1 cellular context compared by ENCODE assay signal in the genomic region with DNA sequence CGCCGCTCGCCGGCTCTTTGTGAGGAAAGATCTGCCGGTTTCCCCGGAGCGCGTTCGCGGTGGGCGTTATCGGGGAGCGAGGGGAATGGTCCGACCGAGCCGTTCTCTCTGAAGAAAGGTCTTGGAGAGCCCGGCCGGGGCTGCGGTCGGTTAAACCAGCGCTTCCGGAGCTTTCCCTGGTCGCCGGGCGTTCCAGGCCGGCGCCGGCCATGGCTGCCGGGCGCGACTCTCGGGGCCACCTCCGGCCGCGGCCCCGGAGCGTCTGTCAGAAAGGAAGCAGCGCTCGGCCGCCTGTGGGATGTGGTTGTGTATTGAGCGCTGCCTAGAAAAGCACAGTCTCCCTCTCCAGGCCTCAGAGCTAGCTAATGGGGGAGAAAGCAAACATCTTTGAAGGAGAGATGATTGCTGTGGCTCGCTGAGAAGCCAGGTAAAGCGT.
TF ChIP-seq lines count a peak whose summit lies in the region.

No MANE protein-coding gene starts in this region.

TF ChIP-seq in GM12878, 131 proteins besides CTCF, POLR2A, EP300 and RAD21 (continued from another document):
- no peak for TF ChIP-seq PBX3 (IDR thresholded peaks at IDR 0.05; ENCODE audit: insufficient replicate concordance, low read depth, low read length)
- TF ChIP-seq NR2C1 (IDR thresholded peaks at IDR 0.05) = no peak
- TF ChIP-seq POU2F2 (IDR thresholded peaks at IDR 0.05; ENCODE audit: borderline replicate concordance, low read depth, low read length) = peak; percentile 27; the same call in 1 of the 3 replicates
- no peak for TF ChIP-seq CHD4 (IDR thresholded peaks at IDR 0.05)
- no peak for TF ChIP-seq PML (IDR thresholded peaks at IDR 0.05; ENCODE audit: low read length)
- TF ChIP-seq SIN3A (IDR thresholded peaks at IDR 0.05; ENCODE audit: low read depth, low read length) = peak; percentile 67; the same call in 1 of the 2 replicates
- TF ChIP-seq KLF5 (IDR thresholded peaks at IDR 0.05; ENCODE audit: partially characterized antibody) = no peak
- TF ChIP-seq USF2 (IDR thresholded peaks at IDR 0.05; ENCODE audit: borderline replicate concordance, low read depth, low read length) = no peak
- TF ChIP-seq STAT1 (conservative IDR thresholded peaks at IDR 0.05) = no peak
- no peak for TF ChIP-seq NFYA (IDR thresholded peaks at IDR 0.05; ENCODE audit: borderline replicate concordance, low read depth, low read length)
- TF ChIP-seq ZNF384 (IDR thresholded peaks at IDR 0.05; ENCODE audit: borderline replicate concordance, low read depth, low read length) = no peak
- TF ChIP-seq MAX (IDR thresholded peaks at IDR 0.05; ENCODE audit: low read depth, low read length) = no peak
- no peak for TF ChIP-seq ZBTB33 (IDR thresholded peaks at IDR 0.05)
- no peak for TF ChIP-seq TCF12 (IDR thresholded peaks at IDR 0.05; ENCODE audit: low read depth, low read length)
- TF ChIP-seq FOS (IDR thresholded peaks at IDR 0.05; ENCODE audit: borderline replicate concordance, extremely low read depth, insufficient read length) = no peak
- TF ChIP-seq ZBED1 (IDR thresholded peaks at IDR 0.05; ENCODE audit: borderline replicate concordance) = no peak
- no peak for TF ChIP-seq STAT3 (IDR thresholded peaks at IDR 0.05; ENCODE audit: low read depth, low read length)
- TF ChIP-seq DPF2 (IDR thresholded peaks at IDR 0.05) = no peak
